ENCODE assay signal across 4 cellular contexts in genomic region chr7:99549545-99549944, GRCh38. TPM values are rescaled to one million over a fixed set of nuclear protein-coding genes. Genes with fewer than 3 reads are reported as not detected.
"Had no signal": no experiment of that assay in that cellular context is flagged by ENCODE, and none has a peak within 500 bp of the region (broad histone marks: within the 10 kb centered on the region; RNA-seq: fewer than 3 reads in every experiment).

No MANE protein-coding gene starts in this region.

RNA-seq across cellular contexts. Expression of gene TMEM225B, which starts 48.5 kb away (rescaled TPM):
- total RNA-seq: endothelial cell of umbilical vein, frontal cortex, left ventricle myocardium inferior, mammary epithelial cell had no signal
- polyA plus RNA-seq: mammary epithelial cell had no signal
